Comparison of ENCODE assay signal across 23 cellular contexts in genomic region chr1:27552911-27553420, GRCh38. TPM values are rescaled to one million over a fixed set of nuclear protein-coding genes. Genes with fewer than 3 reads are reported as not detected.
DNase-seq lines count a peak whose midpoint lies in the region; ATAC-seq, FAIRE-seq and TF ChIP-seq lines count a peak whose summit lies in the region.
"Had no signal": no experiment of that assay in that cellular context is flagged by ENCODE, and none has a peak within 500 bp of the region (broad histone marks: within the 10 kb centered on the region; RNA-seq: fewer than 3 reads in every experiment).

No MANE protein-coding gene starts in this region.

- H3K9me3 Mint-ChIP-seq in chondrocyte (ENCODE audit: low read depth), result no peaks in the 10 kb centered on the region
- no peaks in the 10 kb centered on the region for H3K9me3 Mint-ChIP-seq in CD8-positive, alpha-beta T cell
- H3K9me3 Mint-ChIP-seq: central memory CD8-positive, alpha-beta T cell had no signal

- ATAC-seq in HepG2 (no peak), right lobe of liver (no peak)
- no peak for ATAC-seq in CD8-positive, alpha-beta T cell

- no peak for TF ChIP-seq POLR2A in HepG2 (IDR thresholded peaks at IDR 0.05; ENCODE audit: insufficient read depth in 1 of 2, low read depth in 2 of 2, low read length in 2 of 2)
- no peak for TF ChIP-seq POLR2A in right lobe of liver (IDR thresholded peaks at IDR 0.05)
- TF ChIP-seq POLR2A in vagina (IDR thresholded peaks at IDR 0.05), result no peak

- no peak overlapping the region for H3K23ac ChIP-seq in mesendoderm (ENCODE audit: low read length)

- H3K27ac Mint-ChIP-seq in chondrocyte (ENCODE audit: unreplicated experiment), result peak overlapping the region; percentile 51
- H3K27ac Mint-ChIP-seq in CD8-positive, alpha-beta T cell, result no peak overlapping the region

- DNase-seq in HepG2 (ENCODE audit: low spot score), result no peak
- DNase-seq in right lobe of liver, result no peak
- no peak for DNase-seq in chondrocyte (ENCODE audit: low spot score)
- DNase-seq in mesendoderm, result peak; percentile 27
- DNase-seq in vagina (ENCODE audit: extremely low spot score in 2 of 2), result no peak
- no peak for DNase-seq in NCI-H2196 (lab: John Stamatoyannopoulos, UW; ENCODE audit: unreplicated experiment)
- DNase-seq in CD8-positive, alpha-beta T cell, result no peak
- DNase-seq in anterior cingulate cortex (lab: John Stamatoyannopoulos, UW), result no peak
- DNase-seq: activated CD8-positive, alpha-beta memory T cell treated with anti-CD3 and anti-CD28 coated beads, Interleukin-2, amount 50 U/mL, for 48 hours; activated gamma-delta T cell; amniotic stem cell; C1 segment of cervical spinal cord; effector CD8-positive, alpha-beta T cell; MG63; NCI-H146; NCI-H2171; retina; T-helper 2 cell had no signal

- H3K4me2 ChIP-seq in HepG2 (ENCODE audit: low read depth, low read length) (no peak overlapping the region), mesendoderm (ENCODE audit: low read length) (no peak overlapping the region)

- H3K4me1 ChIP-seq in HepG2 (ENCODE audit: insufficient read depth, low read length), result peaks cover 43% of the 10 kb centered on the region
- H3K4me1 ChIP-seq in right lobe of liver, result peaks cover 0 to 25% (median 0%) of the 10 kb centered on the region in 4 donors
- peaks cover 14% of the 10 kb centered on the region for H3K4me1 ChIP-seq in mesendoderm (ENCODE audit: control insufficient read depth, low read depth, low read length)
- peaks cover 46% of the 10 kb centered on the region for H3K4me1 ChIP-seq in vagina
- peaks cover 24% of the 10 kb centered on the region for H3K4me1 ChIP-seq in CD8-positive, alpha-beta T cell (ENCODE audit: insufficient read depth, low read length)

- CTCF ChIA-PET in HepG2 (lab: Yijun Ruan, JAX; ENCODE audit: low intra/inter-chr PET ratio, low total read pairs), result no interaction called here
- CTCF ChIA-PET in CD8-positive, alpha-beta T cell (lab: Charles Lee), result interaction anchor here (1.0 to 7.2 kb wide), 4 partner anchors 12 to 110 kb away, joined by 3 to 101 read pairs (median 6); partner anchors contain the start of gene AHDC1

- no peaks in the 10 kb centered on the region for H3K79me2 ChIP-seq in HepG2 (ENCODE audit: insufficient read depth, low read length)
- H3K79me2 ChIP-seq in mesendoderm (ENCODE audit: control insufficient read depth, insufficient read depth, low read length), result no peaks in the 10 kb centered on the region

- H3K27me3 Mint-ChIP-seq in chondrocyte (ENCODE audit: low read depth), result no peaks in the 10 kb centered on the region
- no peaks in the 10 kb centered on the region for H3K27me3 Mint-ChIP-seq in CD8-positive, alpha-beta T cell (ENCODE audit: low read depth)
- H3K27me3 Mint-ChIP-seq: central memory CD8-positive, alpha-beta T cell had no signal

- no peak overlapping the region for H2BK120ac ChIP-seq in mesendoderm (ENCODE audit: low read depth, low read length)

- peaks cover 2% of the 10 kb centered on the region for H3K79me1 ChIP-seq in mesendoderm (ENCODE audit: low read length)

- no peak overlapping the region for H2AK5ac ChIP-seq in mesendoderm (ENCODE audit: low read length)

- WGBS in HepG2 (ENCODE audit: low lambda C conversion rate), result 95% methylated on average over 8 of the region's 16 CpGs
- WGBS in right lobe of liver (ENCODE audit: insufficient coverage, low coverage, low lambda C conversion rate, missing lambda C conversion rate), result 88% methylated on average over 7 of the region's 16 CpGs
- no CpG with 5 or more reads among the region's 16 CpGs for WGBS in mesendoderm (ENCODE audit: extremely low coverage, insufficient coverage, low lambda C conversion rate)

- no peak overlapping the region for H3K4me3 ChIP-seq in HepG2 (replicated peaks in 1 of 3; ENCODE audit: insufficient read depth in 1 of 3, low read depth in 2 of 3, low read length in 3 of 3)
- H3K4me3 ChIP-seq in right lobe of liver, result no peak overlapping the region
- H3K4me3 ChIP-seq in mesendoderm (ENCODE audit: low read length), result no peak overlapping the region
- H3K4me3 ChIP-seq in vagina, result no peak overlapping the region
- H3K4me3 ChIP-seq in CD8-positive, alpha-beta T cell (ENCODE audit: low read depth, low read length), result no peak overlapping the region
- H3K4me3 ChIP-seq: lung, MG63 had no signal

- no peak overlapping the region for H2BK15ac ChIP-seq in mesendoderm (replicated peaks; ENCODE audit: low read depth)

- TF ChIP-seq CTCF in HepG2 (CRISPR knock-in tag; IDR thresholded peaks at IDR 0.05), result peak; percentile 22; the same call in 1 of the 2 replicates
- no peak for TF ChIP-seq CTCF in right lobe of liver (IDR thresholded peaks at IDR 0.05)
- TF ChIP-seq CTCF in chondrocyte (IDR thresholded peaks at IDR 0.05), result peak; percentile 35
- TF ChIP-seq CTCF in vagina (IDR thresholded peaks at IDR 0.05), result no peak
- TF ChIP-seq CTCF in CD8-positive, alpha-beta T cell (IDR thresholded peaks at IDR 0.05), result no peak

- no peaks in the 10 kb centered on the region for H3K27me3 ChIP-seq in HepG2 (ENCODE audit: control insufficient read depth in 1 of 2, insufficient read depth in 2 of 2, low read length in 2 of 2)
- H3K27me3 ChIP-seq in right lobe of liver, result no peaks in the 10 kb centered on the region
- H3K27me3 ChIP-seq in mesendoderm (ENCODE audit: insufficient read depth, low read length, poor library complexity), result no peaks in the 10 kb centered on the region
- H3K27me3 ChIP-seq in vagina, result no peaks in the 10 kb centered on the region
- no peaks in the 10 kb centered on the region for H3K27me3 ChIP-seq in CD8-positive, alpha-beta T cell (ENCODE audit: insufficient read depth, low read length)
- H3K27me3 ChIP-seq: MG63, neutrophil had no signal

- H3K4ac ChIP-seq in mesendoderm (ENCODE audit: low read depth, low read length), result no peak overlapping the region

- peaks cover 8% of the 10 kb centered on the region for H3K36me3 Mint-ChIP-seq in chondrocyte (ENCODE audit: low read depth)
- peaks cover 34% of the 10 kb centered on the region for H3K36me3 Mint-ChIP-seq in CD8-positive, alpha-beta T cell

- H4K20me1 ChIP-seq in HepG2 (ENCODE audit: insufficient read depth, low read length), result no peaks in the 10 kb centered on the region

- H2BK5ac ChIP-seq in mesendoderm (ENCODE audit: low read length), result no peak overlapping the region

- H2AFZ ChIP-seq in HepG2 (ENCODE audit: low read length), result no peak overlapping the region

- no peak overlapping the region for H4K5ac ChIP-seq in mesendoderm (ENCODE audit: low read length)

- intact Hi-C loops in HepG2 (cut with micrococcal nuclease; ENCODE audit: unreplicated experiment) (no loop called here), right lobe of liver (cut with DNase I) (loop anchor here (5.0 to 10.0 kb wide), 2 partner anchors 49 to 112 kb away; partner anchors contain the start of gene AHDC1 (in 1 of the 2)), vagina (cut with DNase I) (no loop called here)
- intact Hi-C loops in CD8-positive, alpha-beta T cell (cut with DNase I, micrococcal nuclease), result no loop called here

- no peak overlapping the region for H4K8ac ChIP-seq in mesendoderm (ENCODE audit: low read depth, low read length)

- H3K4me1 Mint-ChIP-seq in chondrocyte (ENCODE audit: low read depth), result peaks cover 35% of the 10 kb centered on the region
- peaks cover 28% of the 10 kb centered on the region for H3K4me1 Mint-ChIP-seq in CD8-positive, alpha-beta T cell (ENCODE audit: low read depth)

- in situ Hi-C loops in HepG2 (cut with HindIII; ENCODE audit: extremely low pct_ligation_motif_present, low pct_unique_long_range_greater_than_20kb), result no loop called here

- H3K36me3 ChIP-seq in HepG2 (replicated peaks in 1 of 2; ENCODE audit: control insufficient read depth in 1 of 2, insufficient read depth in 2 of 2, low read length in 2 of 2), result peaks cover 7 to 8% of the 10 kb centered on the region in 2 experiments; a peak in 3 of 5 replicates
- peaks cover 0 to 17% (median 2%) of the 10 kb centered on the region in 4 donors for H3K36me3 ChIP-seq in right lobe of liver
- peaks cover 2% of the 10 kb centered on the region for H3K36me3 ChIP-seq in mesendoderm (ENCODE audit: control insufficient read depth, insufficient read depth, low read length)
- H3K36me3 ChIP-seq in vagina, result peaks cover 0 to 48% of the 10 kb centered on the region in 2 donors
- no peaks in the 10 kb centered on the region for H3K36me3 ChIP-seq in CD8-positive, alpha-beta T cell (ENCODE audit: insufficient read depth, low read length)
- H3K36me3 ChIP-seq: neutrophil had no signal

- POLR2A ChIA-PET in HepG2 (lab: Yijun Ruan, JAX), result interaction anchor here (1.6 to 2.4 kb wide), 2 partner anchors 11 to 63 kb away, joined by 3 to 6 read pairs; no protein-coding TSS in a partner anchor
- POLR2A ChIA-PET in CD8-positive, alpha-beta T cell (lab: Charles Lee), result interaction anchor here (0.5 kb wide), 1 partner anchor 191 kb away, joined by 6 read pairs; no protein-coding TSS in a partner anchor

- no peak overlapping the region for H3K27ac ChIP-seq in HepG2 (ENCODE audit: extremely low read length, insufficient read depth, low read length)
- no peak overlapping the region for H3K27ac ChIP-seq in right lobe of liver
- H3K27ac ChIP-seq in mesendoderm (ENCODE audit: low read depth, low read length), result no peak overlapping the region
- peak overlapping the region; percentile 96 for H3K27ac ChIP-seq in vagina
- H3K27ac ChIP-seq in CD8-positive, alpha-beta T cell (ENCODE audit: low read depth, low read length), result no peak overlapping the region
- H3K27ac ChIP-seq: neutrophil had no signal

- BruUV-seq in HepG2 (replicated peaks; lab: Mats Ljungman, UMichigan), result no TSS peak

- no peak overlapping the region for H3K56ac ChIP-seq in mesendoderm (ENCODE audit: low read length)

- TF ChIP-seq RAD21 in HepG2 (CRISPR knock-in tag; IDR thresholded peaks at IDR 0.05), result no peak

- H3K18ac ChIP-seq in mesendoderm (ENCODE audit: low read length), result no peak overlapping the region

- TF ChIP-seq EP300 in HepG2 (IDR thresholded peaks at IDR 0.05; ENCODE audit: low read depth in 2 of 2, low read length in 2 of 2) (no peak), HepG2 (CRISPR knock-in tag; IDR thresholded peaks at IDR 0.05; ENCODE audit: borderline replicate concordance) (no peak)

- H3K9ac ChIP-seq in HepG2 (ENCODE audit: insufficient read depth, low read depth, low read length), result no peak overlapping the region
- H3K9ac ChIP-seq in mesendoderm (ENCODE audit: low read length), result no peak overlapping the region

- FAIRE-seq in HepG2 (lab: Jason Lieb, UNC), result no peak
- FAIRE-seq: D721Med, islet of Langerhans had no signal

- H3K4me3 Mint-ChIP-seq in chondrocyte (ENCODE audit: unreplicated experiment), result no peak overlapping the region
- H3K4me3 Mint-ChIP-seq in CD8-positive, alpha-beta T cell, result no peak overlapping the region
- H3K4me3 Mint-ChIP-seq: central memory CD8-positive, alpha-beta T cell had no signal

- H3K9me3 ChIP-seq in HepG2 (ENCODE audit: low read length), result no peaks in the 10 kb centered on the region
- H3K9me3 ChIP-seq in right lobe of liver, result no peaks in the 10 kb centered on the region
- no peaks in the 10 kb centered on the region for H3K9me3 ChIP-seq in vagina
- no peaks in the 10 kb centered on the region for H3K9me3 ChIP-seq in CD8-positive, alpha-beta T cell (ENCODE audit: low read length)
- H3K9me3 ChIP-seq: MG63, neutrophil had no signal

RNA-seq across cellular contexts. Expression of gene AHDC1, which starts 51.0 kb away (rescaled TPM):
- total RNA-seq in HepG2 (2016; rRNA removed; fragmentation: Illumina TruSeq; extraction: Trizol), result 2.6 and 2.7 TPM in 2 replicates
- total RNA-seq in HepG2 (2016; cell fraction: cytosol; rRNA removed; fragmentation: Illumina TruSeq; extraction: Trizol; ENCODE audit: low read depth), result 1.9 and 2.6 TPM in 2 replicates
- 3.1 and 3.5 TPM in 2 replicates for total RNA-seq in HepG2 (2016; cell fraction: insoluble cytoplasmic fraction; rRNA removed; fragmentation: Illumina TruSeq; extraction: Trizol)
- total RNA-seq in HepG2 (2016; cell fraction: membrane; rRNA removed; fragmentation: Illumina TruSeq; extraction: Trizol), result 1.6 and 2.4 TPM in 2 replicates
- 3.0 and 6.6 TPM in 2 replicates for total RNA-seq in HepG2 (2016; cell fraction: nucleus; rRNA removed; fragmentation: Illumina TruSeq; extraction: Trizol)
- 1.0 and 1.2 TPM in 2 replicates for polyA plus RNA-seq in HepG2 (2011; rRNA removed)
- polyA plus RNA-seq in HepG2 (2011; cell fraction: cytosol; rRNA removed), result 0.52 and 0.72 TPM in 2 replicates
- polyA plus RNA-seq in HepG2 (2011; cell fraction: nucleus; rRNA removed), result 7.0 and 8.3 TPM in 2 replicates
- 4.7 and 7.3 TPM in 2 replicates for polyA plus RNA-seq in HepG2 (2012)
- polyA plus RNA-seq in HepG2 (2016; cell fraction: cytosol; fragmentation: Illumina TruSeq; extraction: Trizol; ENCODE audit: low read depth), result 0.24 and 0.35 TPM in 2 replicates
- polyA plus RNA-seq in HepG2 (2016; cell fraction: insoluble cytoplasmic fraction; fragmentation: Illumina TruSeq; extraction: Trizol; ENCODE audit: low read depth), result 3.9 and 4.0 TPM in 2 replicates
- 0.32 and 0.57 TPM in 2 replicates for polyA plus RNA-seq in HepG2 (2016; cell fraction: membrane; fragmentation: Illumina TruSeq; extraction: Trizol; ENCODE audit: low read depth)
- polyA plus RNA-seq in HepG2 (2016; cell fraction: nucleus; fragmentation: Illumina TruSeq; extraction: Trizol; ENCODE audit: insufficient read depth, low read depth), result 12.2 and 16.8 TPM in 2 replicates
- 3.1 and 6.5 TPM in 2 replicates for polyA minus RNA-seq in HepG2 (2011; rRNA and poly(A)+ RNA removed; ENCODE audit: low replicate concordance)
- 3.1 and 3.7 TPM in 2 replicates for polyA minus RNA-seq in HepG2 (2011; cell fraction: cytosol; rRNA and poly(A)+ RNA removed)
- polyA minus RNA-seq in HepG2 (2011; cell fraction: nucleus; rRNA and poly(A)+ RNA removed), result 5.1 and 5.3 TPM in 2 replicates
- total RNA-seq in right lobe of liver, result 10 to 100 TPM in 3 of 6 experiments, 1 to 10 TPM in 3; 5.5 to 21.3 (median 10.9) TPM
- total RNA-seq in chondrocyte, result 61.6 to 86.7 TPM (median 61.8 TPM) in 3 replicates
- polyA plus RNA-seq in mesendoderm (2013, experiment 1 of 2), result 8.1 TPM
- 8.0 TPM for polyA plus RNA-seq in mesendoderm (2013, experiment 2 of 2)
- 62.4 TPM for total RNA-seq in vagina
- total RNA-seq in CD8-positive, alpha-beta T cell, result 10 to 100 TPM; 19.5 to 21.1 TPM

Comparison
In these comparisons a context has a peak if more than half of its experiments do, and no peak if none do; other contexts are left out.
1. CTCF ChIP-seq: peak in HepG2 (single experiment) and chondrocyte (single experiment); none in right lobe of liver (0 of 4), vagina (0 of 3) and CD8-positive, alpha-beta T cell (single experiment).
2. intact Hi-C loops: an anchor here in right lobe of liver (5.0 to 10.0 kb wide); none called in HepG2, vagina and CD8-positive, alpha-beta T cell.